ENCODE assay signal across 8 cellular contexts in genomic region chr9:110255417-110256141, GRCh38. TPM values are rescaled to one million over a fixed set of nuclear protein-coding genes. Genes with fewer than 3 reads are reported as not detected.
DNase-seq lines count a peak whose midpoint lies in the region; ATAC-seq and TF ChIP-seq lines count a peak whose summit lies in the region.

No MANE protein-coding gene starts in this region.

- intact Hi-C loops in mucosa of descending colon (cut with DNase I, micrococcal nuclease): no loop called here

- ATAC-seq in HG02763 (IDR thresholded peaks at IDR 0.05; ENCODE audit: unreplicated experiment): peak; percentile 13
- ATAC-seq in mucosa of descending colon: peak; percentile 66

- peaks cover 10% of the 10 kb centered on the region for H3K36me3 Mint-ChIP-seq in endothelial cell (ENCODE audit: low read depth, unreplicated experiment)

- H3K9me3 ChIP-seq in mucosa of descending colon: no peaks in the 10 kb centered on the region

- TF ChIP-seq CTCF in endothelial cell (IDR thresholded peaks at IDR 0.05; ENCODE audit: unreplicated experiment): no peak
- TF ChIP-seq CTCF in mucosa of descending colon (IDR thresholded peaks at IDR 0.05): no peak

- H3K4me3 Mint-ChIP-seq in endothelial cell (ENCODE audit: unreplicated experiment): peak overlapping the region; percentile 99

- peaks cover 6% of the 10 kb centered on the region for H3K27me3 Mint-ChIP-seq in endothelial cell (ENCODE audit: unreplicated experiment)

- peak overlapping the region; percentile 48 for H3K27ac Mint-ChIP-seq in endothelial cell (ENCODE audit: unreplicated experiment)

- peaks cover 3% of the 10 kb centered on the region for H3K9me3 Mint-ChIP-seq in endothelial cell (ENCODE audit: unreplicated experiment)

- H3K4me3 ChIP-seq in mucosa of descending colon: peak overlapping the region; percentile 88

- no peaks in the 10 kb centered on the region for H3K36me3 ChIP-seq in mucosa of descending colon (ENCODE audit: low read depth)

- H3K4me1 Mint-ChIP-seq in endothelial cell (ENCODE audit: unreplicated experiment): peaks cover 15% of the 10 kb centered on the region

- DNase-seq in DMS79 treated with DMSO at 0.1 percent for 48 hours (lab: John Stamatoyannopoulos, UW): peak; percentile 51
- DNase-seq in DMS79 (lab: John Stamatoyannopoulos, UW): no peak
- DNase-seq in NCI-H2171 (lab: John Stamatoyannopoulos, UW): peak; percentile 25
- DNase-seq in activated CD8-positive, alpha-beta memory T cell treated with anti-CD3 and anti-CD28 coated beads, Interleukin-2, amount 50 U/mL, for 4 hours: peak; percentile 41
- peak; percentile 44 for DNase-seq in endothelial cell (ENCODE audit: low spot score)
- peak; percentile 82 to 87 (median 85) for DNase-seq in mucosa of descending colon
- DNase-seq in stimulated activated CD8-positive, alpha-beta memory T cell treated with anti-CD3 and anti-CD28 coated beads, Interleukin-7, amount 100 ng/mL, for 48 hours (ENCODE audit: extremely low read depth in 1 of 2, low read depth in 1 of 2): peak; percentile 50 to 53

- H3K4me1 ChIP-seq in mucosa of descending colon (ENCODE audit: low read depth): peaks cover 42% of the 10 kb centered on the region

RNA-seq across cellular contexts. Expression of gene TXN, which starts 0.7 kb away (rescaled TPM):
- 156 TPM for total RNA-seq in endothelial cell (ENCODE audit: unreplicated experiment)
- 100 to 1,000 TPM; 228 to 441 (median 422) TPM for total RNA-seq in mucosa of descending colon

RNA-seq across cellular contexts. Expression of gene C9orf152, which starts 47.6 kb away (rescaled TPM):
- total RNA-seq in endothelial cell (ENCODE audit: unreplicated experiment) (not detected), mucosa of descending colon (10 to 100 TPM; 20.4 to 69.4 (median 42.9) TPM)

Comparison
In these comparisons a context has a peak if more than half of its experiments do, and no peak if none do; other contexts are left out.
1. RNA of gene C9orf152, which starts 47.6 kb away (total RNA-seq): 20.4 to 69.4 TPM in mucosa of descending colon; not detected in endothelial cell (single experiment); every median in the first group is over 10 times any median in the second.